Comparison of ENCODE assay signal across 8 cellular contexts in the genomic region with DNA sequence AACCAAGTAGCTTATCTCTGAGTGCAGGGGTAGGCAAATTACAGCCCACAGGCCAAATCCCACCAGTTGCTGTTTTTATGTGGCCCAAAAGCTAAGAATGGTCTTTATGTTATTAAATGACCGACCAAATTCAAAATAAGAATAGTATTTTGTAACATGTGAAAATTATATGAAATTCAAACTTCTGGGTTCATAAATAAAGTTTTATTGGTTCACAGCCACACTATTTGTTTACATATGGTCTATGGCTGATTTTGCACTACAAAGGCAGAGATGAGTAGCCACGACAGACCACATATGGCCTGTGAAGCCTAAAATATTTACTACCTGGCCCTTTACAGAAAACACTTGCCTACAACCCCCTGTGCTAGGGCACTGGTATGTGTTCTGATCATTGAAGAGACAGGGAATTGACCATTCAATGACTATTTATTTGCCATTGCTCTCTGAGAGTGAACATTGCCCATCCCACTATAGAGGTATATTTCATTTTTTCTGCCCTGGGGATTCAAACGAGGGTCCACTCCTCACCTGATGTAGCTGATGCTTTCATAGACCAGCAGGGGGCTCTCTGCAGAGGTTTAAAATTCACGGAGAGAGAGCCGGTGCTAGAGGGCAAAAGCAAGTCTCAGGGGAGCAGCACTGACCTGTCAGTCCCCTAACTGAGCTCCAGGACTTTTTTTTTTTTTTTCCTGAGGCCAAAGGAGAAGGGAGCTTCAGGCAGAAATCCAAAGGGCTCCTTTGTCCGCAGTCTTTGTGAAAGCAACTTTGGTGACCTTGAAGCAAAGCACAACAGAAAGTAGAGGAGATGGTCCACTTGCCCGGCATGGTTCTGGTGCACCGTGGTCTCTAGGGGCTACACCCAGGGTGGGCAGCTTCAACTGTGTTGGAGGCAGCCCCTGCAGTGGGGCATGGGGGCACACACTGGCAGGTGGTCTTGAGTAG. TPM values are rescaled to one million over a fixed set of nuclear protein-coding genes. Genes with fewer than 3 reads are reported as not detected.
DNase-seq lines count a peak whose midpoint lies in the region; ATAC-seq and TF ChIP-seq lines count a peak whose summit lies in the region.

No MANE protein-coding gene starts in this region.

- no peaks in the 10 kb centered on the region for H3K9me3 ChIP-seq in DOHH2 (ENCODE audit: control insufficient read depth, insufficient read depth, low read length)

- H3F3A ChIP-seq in DOHH2 (ENCODE audit: control insufficient read depth, insufficient read depth), result no peaks in the 10 kb centered on the region

- H3K4me3 Mint-ChIP-seq in stimulated activated memory B cell treated with anti-CD40 and anti-IgM and Interleukin-4, amounts not matched to agents 10 μg/mL and 1 μg/mL and 100 μg/mL, for 72 hours, result peak overlapping the region; percentile 28

- H3K9me2 ChIP-seq in DOHH2 (replicated peaks; ENCODE audit: control insufficient read depth, low read length), result no peaks in the 10 kb centered on the region

- H3K27ac ChIP-seq in DOHH2 (ENCODE audit: low read depth, low read length) (no peak overlapping the region), KMS-11 (no peak overlapping the region)

- TF ChIP-seq CTCF in DOHH2 (IDR thresholded peaks at IDR 0.05; ENCODE audit: low read depth, low read length, poor library complexity, severe bottlenecking), result peak; percentile 87
- TF ChIP-seq CTCF in KMS-11 (conservative IDR thresholded peaks at IDR 0.05; ENCODE audit: low read depth, low read length), result peak; percentile 86

- H3K36me3 ChIP-seq in DOHH2 (ENCODE audit: control insufficient read depth, low read length) (no peaks in the 10 kb centered on the region), KMS-11 (ENCODE audit: insufficient read depth) (no peaks in the 10 kb centered on the region)

- no peak overlapping the region for H3K27ac Mint-ChIP-seq in stimulated activated memory B cell treated with anti-CD40 and anti-IgM and Interleukin-4, amounts not matched to agents 10 μg/mL and 1 μg/mL and 100 μg/mL, for 72 hours

- peak; percentile 45 for ATAC-seq in stimulated activated memory B cell treated with anti-CD40 and anti-IgM and Interleukin-4, amounts not matched to agents 10 μg/mL and 1 μg/mL and 100 μg/mL, for 72 hours
- ATAC-seq in HG03108 (IDR thresholded peaks at IDR 0.05; ENCODE audit: unreplicated experiment), result no peak

- H3K4me1 ChIP-seq in DOHH2 (ENCODE audit: control insufficient read depth, low read length) (no peaks in the 10 kb centered on the region), KMS-11 (ENCODE audit: low read depth, poor library complexity, severe bottlenecking) (no peaks in the 10 kb centered on the region)

- H2AFZ ChIP-seq in KMS-11 (ENCODE audit: low read depth), result no peak overlapping the region

- no peaks in the 10 kb centered on the region for H3K9me3 Mint-ChIP-seq in stimulated activated memory B cell treated with anti-CD40 and anti-IgM and Interleukin-4, amounts not matched to agents 10 μg/mL and 1 μg/mL and 100 μg/mL, for 72 hours

- H4K20me1 ChIP-seq in DOHH2 (ENCODE audit: control insufficient read depth, insufficient read depth, low read depth, low read length) (no peaks in the 10 kb centered on the region), KMS-11 (ENCODE audit: insufficient read depth) (no peaks in the 10 kb centered on the region)

- H3K4me2 ChIP-seq in DOHH2 (ENCODE audit: low read length) (no peak overlapping the region), KMS-11 (peak overlapping the region; percentile 5; the same call in 1 of the 2 replicates)

- peaks cover 22% of the 10 kb centered on the region for H3K27me3 Mint-ChIP-seq in stimulated activated memory B cell treated with anti-CD40 and anti-IgM and Interleukin-4, amounts not matched to agents 10 μg/mL and 1 μg/mL and 100 μg/mL, for 72 hours

- H3K36me3 Mint-ChIP-seq in stimulated activated memory B cell treated with anti-CD40 and anti-IgM and Interleukin-4, amounts not matched to agents 10 μg/mL and 1 μg/mL and 100 μg/mL, for 72 hours, result no peaks in the 10 kb centered on the region

- peaks cover 6% of the 10 kb centered on the region for H3K4me1 Mint-ChIP-seq in stimulated activated memory B cell treated with anti-CD40 and anti-IgM and Interleukin-4, amounts not matched to agents 10 μg/mL and 1 μg/mL and 100 μg/mL, for 72 hours

- peaks cover 32% of the 10 kb centered on the region for H3K27me3 ChIP-seq in DOHH2 (ENCODE audit: control insufficient read depth, low read length)
- peaks cover 8% of the 10 kb centered on the region; the same call in 1 of the 2 replicates for H3K27me3 ChIP-seq in KMS-11 (ENCODE audit: insufficient read depth, low read depth)

- H3K4me3 ChIP-seq in DOHH2 (ENCODE audit: low read length), result no peak overlapping the region
- H3K4me3 ChIP-seq in KMS-11 (IDR thresholded peaks at IDR 0.05; ENCODE audit: insufficient read depth, low read depth, low read length), result no peak overlapping the region

- no peak overlapping the region for H3K9ac ChIP-seq in KMS-11

- DNase-seq in RPMI8226 (peak; percentile 73), amniotic epithelial cell (ENCODE audit: low read depth) (peak; percentile 29), inferior parietal cortex (ENCODE audit: extremely low spot score) (peak; percentile 66), occipital lobe (lab: John Stamatoyannopoulos, UW) (no peak)

- H3K79me2 ChIP-seq in DOHH2 (ENCODE audit: control insufficient read depth, low read length) (no peaks in the 10 kb centered on the region), KMS-11 (ENCODE audit: insufficient read depth, low read depth) (no peaks in the 10 kb centered on the region)

RNA-seq across cellular contexts. Expression of gene GNL2, which starts 7.3 kb away (rescaled TPM):
- 45.7 TPM for total RNA-seq in occipital lobe

RNA-seq across cellular contexts. Expression of gene RSPO1, which starts 31.7 kb away (rescaled TPM):
- total RNA-seq in occipital lobe, result not detected

RNA-seq across cellular contexts. Expression of gene DNALI1, which starts 46.3 kb away (rescaled TPM):
- total RNA-seq in occipital lobe, result 3.1 TPM

RNA-seq across cellular contexts. Expression of gene SNIP1, which starts 48.9 kb away (rescaled TPM):
- total RNA-seq in occipital lobe, result 25.0 TPM
